Comparison of ENCODE assay signal across 9 cellular contexts in the genomic region with DNA sequence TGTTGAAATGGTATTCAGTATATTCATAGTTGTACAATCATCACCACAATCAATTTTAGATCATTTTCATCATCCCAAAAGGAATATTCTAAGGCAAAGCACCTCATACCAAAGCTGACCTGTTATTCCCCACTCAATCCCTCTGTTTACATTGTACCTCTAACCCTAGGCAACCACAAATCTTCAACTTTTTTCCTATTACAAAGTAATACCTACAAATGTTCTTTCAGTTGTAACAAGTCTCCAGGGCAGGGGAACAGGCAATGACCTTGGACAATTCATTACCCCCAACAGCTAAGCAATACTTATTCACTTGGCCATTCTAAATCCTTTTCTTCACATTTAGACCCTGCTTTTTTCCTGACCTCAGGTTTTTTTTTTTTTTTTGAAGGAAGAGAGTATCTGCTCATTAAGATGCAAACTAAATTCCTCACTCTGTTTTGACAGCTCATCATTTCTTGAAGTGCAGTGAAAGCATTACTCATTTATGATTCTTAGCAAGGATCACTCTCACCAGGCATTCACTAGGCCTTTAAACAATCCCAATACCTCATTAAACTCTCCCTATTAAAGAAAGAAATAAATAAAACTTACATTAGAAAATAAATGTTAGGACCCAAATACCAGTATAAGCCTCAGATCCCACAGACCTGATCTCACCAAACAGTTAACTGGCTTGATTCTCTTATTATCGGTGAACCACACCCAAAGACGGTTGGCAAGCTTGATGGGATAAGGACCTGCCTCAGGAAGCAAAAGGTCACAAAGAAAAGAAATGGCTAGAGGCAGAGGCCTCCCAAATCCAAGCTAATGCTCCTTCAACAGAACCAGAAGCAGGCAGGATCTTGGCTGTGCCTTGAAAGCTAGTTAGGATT. TPM values are rescaled to one million over a fixed set of nuclear protein-coding genes. Genes with fewer than 3 reads are reported as not detected.
DNase-seq lines count a peak whose midpoint lies in the region; ATAC-seq and TF ChIP-seq lines count a peak whose summit lies in the region.
"Had no signal": no experiment of that assay in that cellular context is flagged by ENCODE, and none has a peak within 500 bp of the region (broad histone marks: within the 10 kb centered on the region; RNA-seq: fewer than 3 reads in every experiment).

No MANE protein-coding gene starts in this region.

- H3K4me1 Mint-ChIP-seq in natural killer cell (peaks cover 79% of the 10 kb centered on the region in 2 donors), immature natural killer cell (peaks cover 67 to 81% of the 10 kb centered on the region in 2 donors), type B pancreatic cell (ENCODE audit: unreplicated experiment) (peaks cover 26% of the 10 kb centered on the region)
- H3K4me1 Mint-ChIP-seq in natural killer cell treated with Interleukin-12 subunit alpha and Interleukin-12 subunit beta and Interleukin-15 and Interleukin-18, amount 100 ng/mL, for 72 hours (ENCODE audit: low read depth in 2 of 2), result peaks cover 52 to 63% of the 10 kb centered on the region in 2 donors
- peaks cover 31% of the 10 kb centered on the region for H3K4me1 Mint-ChIP-seq in activated CD8-positive, alpha-beta T cell treated with anti-CD3 and anti-CD28 coated beads, Interleukin-2, amount 10 ng/mL, durations not matched to agents 7 days and 5 days (ENCODE audit: low read depth)

- H3K9me3 Mint-ChIP-seq in natural killer cell (no peaks in the 10 kb centered on the region), immature natural killer cell (no peaks in the 10 kb centered on the region), type B pancreatic cell (no peaks in the 10 kb centered on the region)
- no peaks in the 10 kb centered on the region for H3K9me3 Mint-ChIP-seq in natural killer cell treated with Interleukin-12 subunit alpha and Interleukin-12 subunit beta and Interleukin-15 and Interleukin-18, amount 100 ng/mL, for 72 hours
- H3K9me3 Mint-ChIP-seq in activated CD8-positive, alpha-beta T cell treated with anti-CD3 and anti-CD28 coated beads, Interleukin-2, amount 10 ng/mL, durations not matched to agents 7 days and 5 days (ENCODE audit: insufficient read depth), result no peaks in the 10 kb centered on the region
- H3K9me3 Mint-ChIP-seq: activated B cell treated with CpG ODN at 0.5 μM for 24 hours had no signal

- DNase-seq in natural killer cell, result no peak
- DNase-seq in natural killer cell treated with Interleukin-12 subunit alpha and Interleukin-12 subunit beta and Interleukin-15 and Interleukin-18, amount 100 ng/mL, for 72 hours (ENCODE audit: low spot score), result no peak
- no peak for DNase-seq in activated CD8-positive, alpha-beta T cell treated with anti-CD3 and anti-CD28 coated beads, Interleukin-2, amount 10 ng/mL, durations not matched to agents 7 days and 5 days
- no peak for DNase-seq in immature natural killer cell
- no peak for DNase-seq in type B pancreatic cell (ENCODE audit: extremely low spot score, unreplicated experiment)
- no peak for DNase-seq in OCI-M2 (lab: John Stamatoyannopoulos, UW; ENCODE audit: unreplicated experiment)
- DNase-seq in central memory CD4-positive, alpha-beta T cell, result no peak
- DNase-seq: activated B cell treated with CpG ODN at 0.5 μM for 24 hours had no signal

- H3K4me3 Mint-ChIP-seq in natural killer cell, result peak overlapping the region; percentile 45
- no peak overlapping the region for H3K4me3 Mint-ChIP-seq in natural killer cell treated with Interleukin-12 subunit alpha and Interleukin-12 subunit beta and Interleukin-15 and Interleukin-18, amount 100 ng/mL, for 72 hours
- H3K4me3 Mint-ChIP-seq in activated CD8-positive, alpha-beta T cell treated with anti-CD3 and anti-CD28 coated beads, Interleukin-2, amount 10 ng/mL, durations not matched to agents 7 days and 5 days, result no peak overlapping the region
- H3K4me3 Mint-ChIP-seq in immature natural killer cell, result peak overlapping the region in 4 of 5 donors; percentile 18 to 46 (median 35)
- H3K4me3 Mint-ChIP-seq in type B pancreatic cell, result peak overlapping the region; percentile 37
- H3K4me3 Mint-ChIP-seq: activated B cell treated with CpG ODN at 0.5 μM for 24 hours had no signal

- no peaks in the 10 kb centered on the region for H3K27me3 Mint-ChIP-seq in natural killer cell (ENCODE audit: low read depth in 2 of 2)
- H3K27me3 Mint-ChIP-seq in natural killer cell treated with Interleukin-12 subunit alpha and Interleukin-12 subunit beta and Interleukin-15 and Interleukin-18, amount 100 ng/mL, for 72 hours, result no peaks in the 10 kb centered on the region
- no peaks in the 10 kb centered on the region for H3K27me3 Mint-ChIP-seq in activated CD8-positive, alpha-beta T cell treated with anti-CD3 and anti-CD28 coated beads, Interleukin-2, amount 10 ng/mL, durations not matched to agents 7 days and 5 days (ENCODE audit: low read depth)
- peaks cover 0 to 3% (median 0%) of the 10 kb centered on the region in 3 donors for H3K27me3 Mint-ChIP-seq in immature natural killer cell (ENCODE audit: low read depth in 3 of 3)
- H3K27me3 Mint-ChIP-seq in type B pancreatic cell, result no peaks in the 10 kb centered on the region
- H3K27me3 Mint-ChIP-seq: activated B cell treated with CpG ODN at 0.5 μM for 24 hours had no signal

- intact Hi-C loops in natural killer cell (cut with micrococcal nuclease), result no loop called here

- POLR2A ChIA-PET in activated CD8-positive, alpha-beta T cell treated with anti-CD3 and anti-CD28 coated beads, Interleukin-2, amount 10 ng/mL, durations not matched to agents 7 days and 5 days (lab: Charles Lee), result interaction anchor here (0.6 to 0.7 kb wide), 2 partner anchors 15 to 229 kb away, joined by 3 to 5 read pairs; a partner anchor contains a TSS

- CTCF ChIA-PET in activated CD8-positive, alpha-beta T cell treated with anti-CD3 and anti-CD28 coated beads, Interleukin-2, amount 10 ng/mL, durations not matched to agents 7 days and 5 days (lab: Charles Lee), result interaction anchor here (0.9 to 2.2 kb wide), 5 partner anchors 9 to 65 kb away, joined by 3 to 6 read pairs (median 4); no protein-coding TSS in a partner anchor

- TF ChIP-seq CTCF in natural killer cell (IDR thresholded peaks at IDR 0.05) (no peak), type B pancreatic cell (conservative IDR thresholded peaks at IDR 0.05) (no peak)

- no peak for ATAC-seq in natural killer cell
- ATAC-seq in natural killer cell treated with Interleukin-12 subunit alpha and Interleukin-12 subunit beta and Interleukin-15 and Interleukin-18, amount 100 ng/mL, for 72 hours, result no peak
- no peak for ATAC-seq in activated CD8-positive, alpha-beta T cell treated with anti-CD3 and anti-CD28 coated beads, Interleukin-2, amount 10 ng/mL, durations not matched to agents 7 days and 5 days
- no peak for ATAC-seq in GM21737 (IDR thresholded peaks at IDR 0.05; ENCODE audit: unreplicated experiment)

- no peaks in the 10 kb centered on the region for H3K36me3 Mint-ChIP-seq in natural killer cell
- H3K36me3 Mint-ChIP-seq in natural killer cell treated with Interleukin-12 subunit alpha and Interleukin-12 subunit beta and Interleukin-15 and Interleukin-18, amount 100 ng/mL, for 72 hours, result no peaks in the 10 kb centered on the region
- peaks cover 40% of the 10 kb centered on the region for H3K36me3 Mint-ChIP-seq in activated CD8-positive, alpha-beta T cell treated with anti-CD3 and anti-CD28 coated beads, Interleukin-2, amount 10 ng/mL, durations not matched to agents 7 days and 5 days (ENCODE audit: low read depth)
- peaks cover 9 to 20% (median 17%) of the 10 kb centered on the region in 3 donors for H3K36me3 Mint-ChIP-seq in immature natural killer cell
- peaks cover 27% of the 10 kb centered on the region for H3K36me3 Mint-ChIP-seq in type B pancreatic cell

- H3K27ac Mint-ChIP-seq in natural killer cell, result peak overlapping the region; percentile 71 to 86
- H3K27ac Mint-ChIP-seq in natural killer cell treated with Interleukin-12 subunit alpha and Interleukin-12 subunit beta and Interleukin-15 and Interleukin-18, amount 100 ng/mL, for 72 hours, result peak overlapping the region in 1 of 2 donors; percentile 73
- H3K27ac Mint-ChIP-seq in activated CD8-positive, alpha-beta T cell treated with anti-CD3 and anti-CD28 coated beads, Interleukin-2, amount 10 ng/mL, durations not matched to agents 7 days and 5 days, result peak overlapping the region; percentile 37
- H3K27ac Mint-ChIP-seq in immature natural killer cell, result peak overlapping the region; percentile 39 to 83 (median 68)
- H3K27ac Mint-ChIP-seq in type B pancreatic cell, result no peak overlapping the region

RNA-seq across cellular contexts. Expression of a gene that starts 15.3 kb away (rescaled TPM):
- total RNA-seq in natural killer cell, result 10 to 100 TPM; 36.9 to 47.7 (median 39.8) TPM
- total RNA-seq in natural killer cell treated with Interleukin-12 subunit alpha and Interleukin-12 subunit beta and Interleukin-15 and Interleukin-18, amount 100 ng/mL, for 72 hours, result 10 to 100 TPM; 28.8 to 31.9 TPM
- 10 to 100 TPM; 23.9 to 29.4 TPM for total RNA-seq in activated CD8-positive, alpha-beta T cell treated with anti-CD3 and anti-CD28 coated beads, Interleukin-2, amount 10 ng/mL, durations not matched to agents 7 days and 5 days
- polyA plus RNA-seq in immature natural killer cell, result 10 to 100 TPM; 17.2 to 30.5 (median 20.3) TPM
- 22.8 and 23.5 TPM in 2 replicates for total RNA-seq in type B pancreatic cell (ENCODE audit: low replicate concordance)

Comparison
In these comparisons a context has a peak if more than half of its experiments do, and no peak if none do; other contexts are left out.
1. H3K4me3 Mint-ChIP-seq: peak in natural killer cell (single experiment), immature natural killer cell (4 of 5) and type B pancreatic cell (single experiment); none in natural killer cell treated with Interleukin-12 subunit alpha and Interleukin-12 subunit beta and Interleukin-15 and Interleukin-18, amount 100 ng/mL, for 72 hours (single experiment) and activated CD8-positive, alpha-beta T cell treated with anti-CD3 and anti-CD28 coated beads, Interleukin-2, amount 10 ng/mL, durations not matched to agents 7 days and 5 days (single experiment).